8 cellular contexts compared by ENCODE assay signal in genomic region chr17:29180788-29181160, GRCh38. TPM values are rescaled to one million over a fixed set of nuclear protein-coding genes. Genes with fewer than 3 reads are reported as not detected.
DNase-seq lines count a peak whose midpoint lies in the region; ATAC-seq and TF ChIP-seq lines count a peak whose summit lies in the region.

No MANE protein-coding gene starts in this region.

- ATAC-seq in stimulated activated naive B cell treated with anti-CD40 and anti-IgM and Interleukin-4, amounts not matched to agents 10 μg/mL and 1 μg/mL and 100 μg/mL, for 72 hours (replicated peaks) = no peak

- TF ChIP-seq CTCF in HFF-Myc (IDR thresholded peaks at IDR 0.05; ENCODE audit: low read depth, low read length, missing control alignments) = no peak

- peaks cover 20% of the 10 kb centered on the region for H3K4me1 ChIP-seq in iPS-15b (ENCODE audit: control insufficient read depth, insufficient read depth, low read length)

- H3K36me3 Mint-ChIP-seq in activated naive CD8-positive, alpha-beta T cell treated with anti-CD3 and anti-CD28 coated beads for 36 hours = no peaks in the 10 kb centered on the region
- no peaks in the 10 kb centered on the region for H3K36me3 Mint-ChIP-seq in stimulated activated naive B cell treated with anti-CD40 and anti-IgM and Interleukin-4, amounts not matched to agents 10 μg/mL and 1 μg/mL and 100 μg/mL, for 72 hours

- no peaks in the 10 kb centered on the region for H3K36me3 ChIP-seq in iPS-15b (ENCODE audit: control insufficient read depth, insufficient read depth, low read length)

- DNase-seq in HFF-Myc (ENCODE audit: extremely low read depth, low read depth) (no peak), NCI-H345 (lab: John Stamatoyannopoulos, UW) (no peak), NCI-H128 (lab: John Stamatoyannopoulos, UW; ENCODE audit: unreplicated experiment) (no peak), NCI-H2196 treated with DMSO at 0.1 percent for 48 hours (lab: John Stamatoyannopoulos, UW; ENCODE audit: unreplicated experiment) (no peak), EL (no peak)
- DNase-seq in activated naive CD8-positive, alpha-beta T cell treated with anti-CD3 and anti-CD28 coated beads for 36 hours = no peak
- no peak for DNase-seq in stimulated activated naive B cell treated with anti-CD40 and anti-IgM and Interleukin-4, amounts not matched to agents 10 μg/mL and 1 μg/mL and 100 μg/mL, for 72 hours

- H3K4me1 Mint-ChIP-seq in activated naive CD8-positive, alpha-beta T cell treated with anti-CD3 and anti-CD28 coated beads for 36 hours = peaks cover 31% of the 10 kb centered on the region
- H3K4me1 Mint-ChIP-seq in stimulated activated naive B cell treated with anti-CD40 and anti-IgM and Interleukin-4, amounts not matched to agents 10 μg/mL and 1 μg/mL and 100 μg/mL, for 72 hours = peaks cover 32 to 47% of the 10 kb centered on the region in 2 donors

- peaks cover 1% of the 10 kb centered on the region for H3K9me3 Mint-ChIP-seq in activated naive CD8-positive, alpha-beta T cell treated with anti-CD3 and anti-CD28 coated beads for 36 hours
- no peaks in the 10 kb centered on the region for H3K9me3 Mint-ChIP-seq in stimulated activated naive B cell treated with anti-CD40 and anti-IgM and Interleukin-4, amounts not matched to agents 10 μg/mL and 1 μg/mL and 100 μg/mL, for 72 hours

- peaks cover 12% of the 10 kb centered on the region for H3K27me3 ChIP-seq in iPS-15b (ENCODE audit: control insufficient read depth, insufficient read depth, low read length)

- H3K4me3 ChIP-seq in HFF-Myc (replicated peaks; ENCODE audit: low read depth, low read length) (peak overlapping the region; percentile 53), iPS-15b (ENCODE audit: low read depth, low read length) (peak overlapping the region; percentile 73)

- H3K27me3 Mint-ChIP-seq in activated naive CD8-positive, alpha-beta T cell treated with anti-CD3 and anti-CD28 coated beads for 36 hours = no peaks in the 10 kb centered on the region
- H3K27me3 Mint-ChIP-seq in stimulated activated naive B cell treated with anti-CD40 and anti-IgM and Interleukin-4, amounts not matched to agents 10 μg/mL and 1 μg/mL and 100 μg/mL, for 72 hours = peaks cover 5 to 11% of the 10 kb centered on the region in 2 donors

- no peak overlapping the region for H3K27ac Mint-ChIP-seq in activated naive CD8-positive, alpha-beta T cell treated with anti-CD3 and anti-CD28 coated beads for 36 hours
- no peak overlapping the region for H3K27ac Mint-ChIP-seq in stimulated activated naive B cell treated with anti-CD40 and anti-IgM and Interleukin-4, amounts not matched to agents 10 μg/mL and 1 μg/mL and 100 μg/mL, for 72 hours

- peak overlapping the region; percentile 52 for H3K4me3 Mint-ChIP-seq in activated naive CD8-positive, alpha-beta T cell treated with anti-CD3 and anti-CD28 coated beads for 36 hours
- H3K4me3 Mint-ChIP-seq in stimulated activated naive B cell treated with anti-CD40 and anti-IgM and Interleukin-4, amounts not matched to agents 10 μg/mL and 1 μg/mL and 100 μg/mL, for 72 hours = peak overlapping the region; percentile 64 to 78

- H3K9ac ChIP-seq in iPS-15b (ENCODE audit: low read depth, low read length) = no peak overlapping the region

- H3K9me3 ChIP-seq in iPS-15b (ENCODE audit: control insufficient read depth, insufficient read depth, low read length) = no peaks in the 10 kb centered on the region

RNA-seq across cellular contexts. Expression of gene MYO18A, which starts 0.6 kb away (rescaled TPM):
- total RNA-seq in activated naive CD8-positive, alpha-beta T cell treated with anti-CD3 and anti-CD28 coated beads for 36 hours = 10 to 100 TPM; 23.6 to 24.2 TPM
